In the genomic region with DNA sequence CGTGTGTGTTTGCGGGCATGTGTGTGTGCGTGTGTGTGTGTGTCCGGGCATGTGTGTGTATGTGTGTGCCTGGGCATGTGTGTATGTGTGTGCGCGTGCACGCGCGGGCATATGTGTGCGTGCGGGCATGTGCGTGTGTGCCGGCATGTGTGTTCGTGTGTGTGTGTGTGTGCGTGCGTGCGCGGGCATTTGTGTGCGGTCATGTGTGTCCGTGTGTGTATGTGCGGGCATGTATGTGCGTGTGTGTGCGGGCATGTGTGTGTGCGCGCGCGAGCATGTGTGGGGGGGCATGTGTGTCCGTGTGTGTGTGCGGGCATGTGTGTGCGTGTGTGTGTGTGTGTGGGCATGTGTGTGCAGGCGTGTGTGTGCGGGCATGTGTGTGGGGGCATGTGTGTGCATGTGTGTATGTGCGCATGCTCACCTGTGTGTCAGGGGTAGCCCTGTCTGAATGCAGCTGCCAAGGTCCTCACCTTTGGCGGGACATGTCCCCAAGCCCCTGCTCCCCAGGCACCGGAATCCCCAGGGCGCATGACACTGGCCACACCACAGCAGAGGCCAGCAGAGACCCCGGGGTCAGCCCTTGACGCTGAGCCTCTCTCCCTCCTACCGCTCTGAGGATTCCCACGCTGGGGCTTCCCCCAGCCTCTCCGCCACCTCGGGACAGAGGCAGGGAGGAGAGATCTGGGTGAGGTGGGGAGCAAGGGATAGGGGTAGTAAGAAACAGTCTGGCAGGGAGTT, we compare ENCODE assay signal across 1 cellular context.
A peak's percentile ranks its signal among the peaks of the same experiment; 100 is the strongest.
TF ChIP-seq lines count a peak whose summit lies in the region.

No MANE protein-coding gene starts in this region.

TF ChIP-seq in HEK293, 187 proteins besides CTCF, POLR2A, EP300 and RAD21 (continued from another document and continues in another):
- TF ChIP-seq PRDM6 (tag by site-specific recombination; IDR thresholded peaks at IDR 0.05) (no peak), ZNF155 (tag by site-specific recombination; IDR thresholded peaks at IDR 0.05) (no peak), ZNF302 (tag by site-specific recombination; IDR thresholded peaks at IDR 0.05; ENCODE audit: low read depth) (no peak), KLF7 (tag by site-specific recombination; IDR thresholded peaks at IDR 0.05; ENCODE audit: borderline replicate concordance) (no peak), ZNF544 (tag by site-specific recombination; IDR thresholded peaks at IDR 0.05) (no peak), ZNF558 (tag by site-specific recombination; IDR thresholded peaks at IDR 0.05) (no peak), GLI4 (tag by site-specific recombination; IDR thresholded peaks at IDR 0.05) (0 out of 2 replicates have a peak, but pooled peaks have one; percentile 49), ZNF639 (tag by site-specific recombination; IDR thresholded peaks at IDR 0.05) (no peak), ZNF335 (tag by site-specific recombination; conservative IDR thresholded peaks at IDR 0.05) (no peak), ZNF114 (tag by site-specific recombination; IDR thresholded peaks at IDR 0.05) (no peak), ZBTB49 (tag by site-specific recombination; IDR thresholded peaks at IDR 0.05; ENCODE audit: low read depth) (no peak), ZNF660 (tag by site-specific recombination; IDR thresholded peaks at IDR 0.05) (no peak), KLF17 (tag by site-specific recombination; IDR thresholded peaks at IDR 0.05) (no peak), ZNF16 (tag by site-specific recombination; IDR thresholded peaks at IDR 0.05; ENCODE audit: low read depth) (no peak), ZNF747 (tag by site-specific recombination; IDR thresholded peaks at IDR 0.05) (no peak), SALL2 (tag by site-specific recombination; IDR thresholded peaks at IDR 0.05; ENCODE audit: borderline replicate concordance) (peak; percentile 66; the same call in 1 of the 2 replicates), ZNF48 (tag by site-specific recombination; IDR thresholded peaks at IDR 0.05) (no peak), ZNF707 (tag by site-specific recombination; IDR thresholded peaks at IDR 0.05) (0 out of 2 replicates have a peak, but pooled peaks have one; percentile 27), ZNF658 (tag by site-specific recombination; IDR thresholded peaks at IDR 0.05) (peak; percentile 54; the same call in 1 of the 2 replicates), ZNF785 (tag by site-specific recombination; IDR thresholded peaks at IDR 0.05) (no peak), SCRT2 (tag by site-specific recombination; IDR thresholded peaks at IDR 0.05) (no peak), ZNF776 (tag by site-specific recombination; IDR thresholded peaks at IDR 0.05; ENCODE audit: borderline replicate concordance) (no peak), ZNF777 (tag by site-specific recombination; IDR thresholded peaks at IDR 0.05; ENCODE audit: borderline replicate concordance) (no peak), BCL11A (tag by site-specific recombination; IDR thresholded peaks at IDR 0.05; ENCODE audit: low read depth) (no peak), ZNF221 (tag by site-specific recombination; IDR thresholded peaks at IDR 0.05; ENCODE audit: borderline replicate concordance) (no peak), ZFHX2 (tag by site-specific recombination; conservative IDR thresholded peaks at IDR 0.05) (0 out of 2 replicates have a peak, but pooled peaks have one; percentile 35), ZSCAN4 (tag by site-specific recombination; IDR thresholded peaks at IDR 0.05) (peak; percentile 97), ZNF621 (tag by site-specific recombination; IDR thresholded peaks at IDR 0.05) (no peak), ZBTB26 (tag by site-specific recombination; optimal IDR thresholded peaks at IDR 0.05) (no peak)
- TF ChIP-seq, protein P1, sequence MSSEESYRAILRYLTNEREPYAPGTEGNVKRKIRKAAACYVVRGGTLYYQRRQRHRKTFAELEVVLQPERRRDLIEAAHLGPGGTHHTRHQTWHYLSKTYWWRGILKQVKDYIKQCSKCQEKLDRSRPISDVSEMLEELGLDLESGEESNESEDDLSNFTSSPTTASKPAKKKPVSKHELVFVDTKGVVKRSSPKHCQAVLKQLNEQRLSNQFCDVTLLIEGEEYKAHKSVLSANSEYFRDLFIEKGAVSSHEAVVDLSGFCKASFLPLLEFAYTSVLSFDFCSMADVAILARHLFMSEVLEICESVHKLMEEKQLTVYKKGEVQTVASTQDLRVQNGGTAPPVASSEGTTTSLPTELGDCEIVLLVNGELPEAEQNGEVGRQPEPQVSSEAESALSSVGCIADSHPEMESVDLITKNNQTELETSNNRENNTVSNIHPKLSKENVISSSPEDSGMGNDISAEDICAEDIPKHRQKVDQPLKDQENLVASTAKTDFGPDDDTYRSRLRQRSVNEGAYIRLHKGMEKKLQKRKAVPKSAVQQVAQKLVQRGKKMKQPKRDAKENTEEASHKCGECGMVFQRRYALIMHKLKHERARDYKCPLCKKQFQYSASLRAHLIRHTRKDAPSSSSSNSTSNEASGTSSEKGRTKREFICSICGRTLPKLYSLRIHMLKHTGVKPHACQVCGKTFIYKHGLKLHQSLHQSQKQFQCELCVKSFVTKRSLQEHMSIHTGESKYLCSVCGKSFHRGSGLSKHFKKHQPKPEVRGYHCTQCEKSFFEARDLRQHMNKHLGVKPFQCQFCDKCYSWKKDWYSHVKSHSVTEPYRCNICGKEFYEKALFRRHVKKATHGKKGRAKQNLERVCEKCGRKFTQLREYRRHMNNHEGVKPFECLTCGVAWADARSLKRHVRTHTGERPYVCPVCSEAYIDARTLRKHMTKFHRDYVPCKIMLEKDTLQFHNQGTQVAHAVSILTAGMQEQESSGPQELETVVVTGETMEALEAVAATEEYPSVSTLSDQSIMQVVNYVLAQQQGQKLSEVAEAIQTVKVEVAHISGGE (tag by site-specific recombination; conservative IDR thresholded peaks at IDR 0.05; ENCODE audit: low read depth), result no peak
- TF ChIP-seq, protein P2, sequence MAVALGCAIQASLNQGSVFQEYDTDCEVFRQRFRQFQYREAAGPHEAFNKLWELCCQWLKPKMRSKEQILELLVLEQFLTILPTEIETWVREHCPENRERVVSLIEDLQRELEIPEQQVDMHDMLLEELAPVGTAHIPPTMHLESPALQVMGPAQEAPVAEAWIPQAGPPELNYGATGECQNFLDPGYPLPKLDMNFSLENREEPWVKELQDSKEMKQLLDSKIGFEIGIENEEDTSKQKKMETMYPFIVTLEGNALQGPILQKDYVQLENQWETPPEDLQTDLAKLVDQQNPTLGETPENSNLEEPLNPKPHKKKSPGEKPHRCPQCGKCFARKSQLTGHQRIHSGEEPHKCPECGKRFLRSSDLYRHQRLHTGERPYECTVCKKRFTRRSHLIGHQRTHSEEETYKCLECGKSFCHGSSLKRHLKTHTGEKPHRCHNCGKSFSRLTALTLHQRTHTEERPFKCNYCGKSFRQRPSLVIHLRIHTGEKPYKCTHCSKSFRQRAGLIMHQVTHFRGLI (tag by site-specific recombination; IDR thresholded peaks at IDR 0.05), result no peak
- TF ChIP-seq, protein P3, sequence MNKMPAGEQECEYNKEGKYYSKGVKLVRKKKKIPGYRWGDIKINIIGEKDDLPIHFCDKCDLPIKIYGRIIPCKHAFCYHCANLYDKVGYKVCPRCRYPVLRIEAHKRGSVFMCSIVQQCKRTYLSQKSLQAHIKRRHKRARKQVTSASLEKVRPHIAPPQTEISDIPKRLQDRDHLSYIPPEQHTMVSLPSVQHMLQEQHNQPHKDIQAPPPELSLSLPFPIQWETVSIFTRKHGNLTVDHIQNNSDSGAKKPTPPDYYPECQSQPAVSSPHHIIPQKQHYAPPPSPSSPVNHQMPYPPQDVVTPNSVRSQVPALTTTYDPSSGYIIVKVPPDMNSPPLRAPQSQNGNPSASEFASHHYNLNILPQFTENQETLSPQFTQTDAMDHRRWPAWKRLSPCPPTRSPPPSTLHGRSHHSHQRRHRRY (tag by site-specific recombination; IDR thresholded peaks at IDR 0.05), result no peak
- TF ChIP-seq, protein P4, sequence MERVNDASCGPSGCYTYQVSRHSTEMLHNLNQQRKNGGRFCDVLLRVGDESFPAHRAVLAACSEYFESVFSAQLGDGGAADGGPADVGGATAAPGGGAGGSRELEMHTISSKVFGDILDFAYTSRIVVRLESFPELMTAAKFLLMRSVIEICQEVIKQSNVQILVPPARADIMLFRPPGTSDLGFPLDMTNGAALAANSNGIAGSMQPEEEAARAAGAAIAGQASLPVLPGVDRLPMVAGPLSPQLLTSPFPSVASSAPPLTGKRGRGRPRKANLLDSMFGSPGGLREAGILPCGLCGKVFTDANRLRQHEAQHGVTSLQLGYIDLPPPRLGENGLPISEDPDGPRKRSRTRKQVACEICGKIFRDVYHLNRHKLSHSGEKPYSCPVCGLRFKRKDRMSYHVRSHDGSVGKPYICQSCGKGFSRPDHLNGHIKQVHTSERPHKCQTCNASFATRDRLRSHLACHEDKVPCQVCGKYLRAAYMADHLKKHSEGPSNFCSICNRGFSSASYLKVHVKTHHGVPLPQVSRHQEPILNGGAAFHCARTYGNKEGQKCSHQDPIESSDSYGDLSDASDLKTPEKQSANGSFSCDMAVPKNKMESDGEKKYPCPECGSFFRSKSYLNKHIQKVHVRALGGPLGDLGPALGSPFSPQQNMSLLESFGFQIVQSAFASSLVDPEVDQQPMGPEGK (tag by site-specific recombination; IDR thresholded peaks at IDR 0.05), result no peak
